Comparison of ENCODE assay signal across 18 cellular contexts in genomic region chr11:66969584-66970205, GRCh38. TPM values are rescaled to one million over a fixed set of nuclear protein-coding genes. Genes with fewer than 3 reads are reported as not detected.
DNase-seq lines count a peak whose midpoint lies in the region; ATAC-seq, FAIRE-seq and TF ChIP-seq lines count a peak whose summit lies in the region.
"Had no signal": no experiment of that assay in that cellular context is flagged by ENCODE, and none has a peak within 500 bp of the region (broad histone marks: within the 10 kb centered on the region; RNA-seq: fewer than 3 reads in every experiment).

No MANE protein-coding gene starts in this region.

- intact Hi-C loops in K562 (cut with micrococcal nuclease) (no loop called here), tibial artery (cut with DNase I; ENCODE audit: low total_unique reads) (no loop called here)

- no peak overlapping the region for H3K27ac Mint-ChIP-seq in endothelial cell (ENCODE audit: unreplicated experiment)
- H3K27ac Mint-ChIP-seq: nephron progenitor cell had no signal

- POLR2A ChIA-PET in K562 (lab: Yijun Ruan, JAX), result no interaction called here

- H3K9ac ChIP-seq in K562 (ENCODE audit: insufficient read depth in 1 of 2, low read depth in 2 of 2, low read length in 2 of 2), result no peak overlapping the region

- peaks cover 5% of the 10 kb centered on the region for H3K27me3 Mint-ChIP-seq in endothelial cell (ENCODE audit: unreplicated experiment)

- CTCF ChIA-PET in K562 (lab: Yijun Ruan, JAX; ENCODE audit: low intra/inter-chr PET ratio), result no interaction called here

- DNase-seq in HCEC 1CT (peak; percentile 63), K562 (ENCODE audit: extremely low read depth in 1 of 4, low spot score in 3 of 4) (no peak), hepatocyte (ENCODE audit: low spot score) (no peak), tibial artery (no peak), endothelial cell (ENCODE audit: low spot score) (no peak), GM13977 (ENCODE audit: low spot score) (no peak), OCI-M1 (lab: John Stamatoyannopoulos, UW) (no peak)
- DNase-seq: activated CD8-positive, alpha-beta memory T cell treated with anti-CD3 and anti-CD28 coated beads, Interleukin-2, amount 50 U/mL, for 48 hours; anterior cingulate cortex; Caco-2; foreskin melanocyte; kidney; NCI-H1105 treated with DMSO at 0.1 percent for 48 hours; NCI-H524 treated with DMSO at 0.1 percent for 48 hours; nephron progenitor cell; SHP77 treated with DMSO at 0.1 percent for 48 hours had no signal

- peaks cover 4% of the 10 kb centered on the region for H3K9me1 ChIP-seq in K562 (ENCODE audit: control insufficient read depth, insufficient read depth, low read length)

- no peaks in the 10 kb centered on the region for H3K36me3 ChIP-seq in K562 (ENCODE audit: control insufficient read depth, insufficient read depth, low read length)
- H3K36me3 ChIP-seq in hepatocyte (replicated peaks; ENCODE audit: insufficient read depth, low read depth), result no peaks in the 10 kb centered on the region
- H3K36me3 ChIP-seq in tibial artery, result no peaks in the 10 kb centered on the region

- no peak for TF ChIP-seq RAD21 in K562 (CRISPR knock-in tag; conservative IDR thresholded peaks at IDR 0.05 in 1 of 2, IDR thresholded peaks at IDR 0.05 in 1 of 2)

- in situ Hi-C loops in K562 (cut with MboI) (no loop called here), GM13977 (cut with MboI; ENCODE audit: low pct_unique_long_range_greater_than_20kb, low sequenced_read_pairs, unreplicated experiment) (no loop called here)

- no peaks in the 10 kb centered on the region for H3K36me3 Mint-ChIP-seq in endothelial cell (ENCODE audit: low read depth, unreplicated experiment)

- no peak overlapping the region for H3K4me2 ChIP-seq in K562 (ENCODE audit: insufficient read depth, low read length)
- H3K4me2 ChIP-seq in hepatocyte, result no peak overlapping the region

- H3K4me3 ChIP-seq in K562 (no peak overlapping the region), hepatocyte (no peak overlapping the region), tibial artery (no peak overlapping the region)

- H3K79me2 ChIP-seq in K562 (ENCODE audit: control insufficient read depth, insufficient read depth, low read length), result no peaks in the 10 kb centered on the region
- H3K79me2 ChIP-seq in hepatocyte, result no peaks in the 10 kb centered on the region

- no peaks in the 10 kb centered on the region for H3K27me3 ChIP-seq in K562 (ENCODE audit: control insufficient read depth in 2 of 2, insufficient read depth in 2 of 2, low read length in 2 of 2)
- H3K27me3 ChIP-seq in hepatocyte, result no peaks in the 10 kb centered on the region
- no peaks in the 10 kb centered on the region for H3K27me3 ChIP-seq in tibial artery

- TF ChIP-seq POLR2A in K562 (conservative IDR thresholded peaks at IDR 0.05), result no peak

- peaks cover 11% of the 10 kb centered on the region for H3K4me1 Mint-ChIP-seq in endothelial cell (ENCODE audit: unreplicated experiment)

- no peak for TF ChIP-seq CTCF in K562 (IDR thresholded peaks at IDR 0.05 in 2 of 3, conservative IDR thresholded peaks at IDR 0.05 in 1 of 3; ENCODE audit: insufficient read depth in 2 of 3, low read depth in 1 of 3, low read length in 3 of 3)
- TF ChIP-seq CTCF in hepatocyte (IDR thresholded peaks at IDR 0.05; ENCODE audit: poor library complexity), result no peak
- TF ChIP-seq CTCF in tibial artery (IDR thresholded peaks at IDR 0.05), result no peak
- TF ChIP-seq CTCF in endothelial cell (IDR thresholded peaks at IDR 0.05; ENCODE audit: unreplicated experiment), result no peak
- TF ChIP-seq CTCF in GM13977 (IDR thresholded peaks at IDR 0.05; ENCODE audit: extremely low read depth, insufficient read depth, missing control alignments), result no peak

- H3K9me2 ChIP-seq in hepatocyte (replicated peaks; ENCODE audit: insufficient read depth), result no peaks in the 10 kb centered on the region

- no peak overlapping the region for H2AFZ ChIP-seq in K562 (ENCODE audit: low read depth, low read length)
- no peak overlapping the region for H2AFZ ChIP-seq in hepatocyte

- no peak for TF ChIP-seq EP300 in K562 (IDR thresholded peaks at IDR 0.05; ENCODE audit: low read length)

- H3K27ac ChIP-seq in K562 (ENCODE audit: extremely low read depth, low read depth, low read length) (no peak overlapping the region), hepatocyte (peak overlapping the region; percentile 95), tibial artery (peak overlapping the region; percentile 86 to 91)
- H3K27ac ChIP-seq: VCaP had no signal

- WGBS in K562 (ENCODE audit: insufficient coverage, low coverage, missing lambda C conversion rate), result 75% methylated on average over 6 of the region's 6 CpGs
- WGBS in hepatocyte (ENCODE audit: low lambda C conversion rate, missing lambda C conversion rate), result 52% methylated on average over 6 of the region's 6 CpGs

- H3K9me3 ChIP-seq in K562 (replicated peaks; ENCODE audit: control insufficient read depth, insufficient read depth, low read depth, low read length) (no peaks in the 10 kb centered on the region), hepatocyte (ENCODE audit: low read depth) (no peaks in the 10 kb centered on the region), tibial artery (no peaks in the 10 kb centered on the region)
- H3K9me3 ChIP-seq: Caco-2 had no signal

- H3K9me3 Mint-ChIP-seq in endothelial cell (ENCODE audit: unreplicated experiment), result no peaks in the 10 kb centered on the region

- H4K20me1 ChIP-seq in K562 (replicated peaks; ENCODE audit: control insufficient read depth, insufficient read depth, low read length) (no peaks in the 10 kb centered on the region), hepatocyte (ENCODE audit: insufficient read depth, poor library complexity, severe bottlenecking) (no peaks in the 10 kb centered on the region)

- FAIRE-seq in K562 (lab: Jason Lieb, UNC), result no peak
- FAIRE-seq: kidney had no signal

- BruUV-seq in K562 (replicated peaks; lab: Mats Ljungman, UMichigan), result no TSS peak

- no peak overlapping the region for H3K4me3 Mint-ChIP-seq in endothelial cell (ENCODE audit: unreplicated experiment)
- H3K4me3 Mint-ChIP-seq: nephron progenitor cell had no signal

- H3K4me1 ChIP-seq in K562 (replicated peaks in 1 of 2; ENCODE audit: control insufficient read depth in 2 of 2, insufficient read depth in 2 of 2, low read length in 2 of 2) (peaks cover 11 to 15% of the 10 kb centered on the region in 2 experiments; a peak in 3 of 5 replicates), hepatocyte (ENCODE audit: insufficient read depth) (peaks cover 36% of the 10 kb centered on the region), tibial artery (peaks cover 0 to 33% (median 26%) of the 10 kb centered on the region in 4 donors)

- ATAC-seq in K562, result no peak

RNA-seq across cellular contexts. Expression of gene C11orf86, which starts 5.4 kb away (rescaled TPM):
- total RNA-seq in K562 (2011; cell fraction: chromatin; rRNA removed; ENCODE audit: low replicate concordance), result not detected in 2 replicates
- not detected in 2 replicates for total RNA-seq in K562 (2011; cell fraction: nucleolus; rRNA removed)
- not detected in 2 replicates for total RNA-seq in K562 (2011; cell fraction: nucleoplasm; rRNA removed)
- total RNA-seq in K562 (2014; rRNA removed), result not detected in 2 replicates
- total RNA-seq in K562 (2014; rRNA removed; fragmentation: Illumina TruSeq; extraction: Trizol), result not detected in 2 replicates
- total RNA-seq in K562 (2015; rRNA removed; fragmentation: Illumina TruSeq; extraction: Trizol), result not detected in 2 replicates
- not detected in 2 replicates for total RNA-seq in K562 (2021)
- not detected in 2 replicates for polyA plus RNA-seq in K562 (2011; rRNA removed)
- polyA plus RNA-seq in K562 (2011; cell fraction: cytosol; rRNA removed), result not detected in 2 replicates
- polyA plus RNA-seq in K562 (2011; cell fraction: nucleus; rRNA removed), result not detected in 2 replicates
- not detected in 2 replicates for polyA plus RNA-seq in K562 (2012)
- not detected in 2 replicates for polyA plus RNA-seq in K562 (2014; fragmentation: Illumina TruSeq; extraction: Trizol)
- polyA plus RNA-seq in K562 (2014; fragmentation: Nextera tagmentation; extraction: Ambion mirVana), result not detected
- polyA plus RNA-seq in K562 (2014; rRNA removed), result not detected in 2 replicates
- not detected in 2 replicates for polyA minus RNA-seq in K562 (2011; rRNA and poly(A)+ RNA removed)
- 1.1 TPM in 1 of 2 replicates, not detected in the other for polyA minus RNA-seq in K562 (2011; cell fraction: cytosol; rRNA and poly(A)+ RNA removed)
- polyA minus RNA-seq in K562 (2011; cell fraction: nucleus; rRNA and poly(A)+ RNA removed), result not detected in 2 replicates
- 1.5 and 3.4 TPM in 2 replicates for total RNA-seq in hepatocyte
- 0.34 and 2.6 TPM in 2 replicates for polyA plus RNA-seq in hepatocyte
- total RNA-seq in endothelial cell (ENCODE audit: unreplicated experiment), result not detected
- total RNA-seq: Caco-2, HT1080, kidney had no signal

RNA-seq across cellular contexts. Expression of gene PC, which starts 11.5 kb away (rescaled TPM):
- 53.4 and 88.6 TPM in 2 replicates for total RNA-seq in K562 (2011; cell fraction: chromatin; rRNA removed; ENCODE audit: low replicate concordance)
- 47.2 and 61.2 TPM in 2 replicates for total RNA-seq in K562 (2011; cell fraction: nucleolus; rRNA removed)
- 25.8 and 29.3 TPM in 2 replicates for total RNA-seq in K562 (2011; cell fraction: nucleoplasm; rRNA removed)
- total RNA-seq in K562 (2014; rRNA removed) (11.1 and 22.7 TPM in 2 replicates), K562 (2014; rRNA removed; fragmentation: Illumina TruSeq; extraction: Trizol) (4.4 and 8.4 TPM in 2 replicates), K562 (2015; rRNA removed; fragmentation: Illumina TruSeq; extraction: Trizol) (8.7 and 9.9 TPM in 2 replicates), K562 (2021) (38.0 and 38.4 TPM in 2 replicates), hepatocyte (39.7 and 47.4 TPM in 2 replicates), endothelial cell (ENCODE audit: unreplicated experiment) (5.8 TPM)
- polyA plus RNA-seq in K562 (2011; rRNA removed) (6.1 and 11.2 TPM in 2 replicates), K562 (2014; fragmentation: Illumina TruSeq; extraction: Trizol) (13.7 and 20.7 TPM in 2 replicates), K562 (2014; fragmentation: Nextera tagmentation; extraction: Ambion mirVana) (under 1 TPM; 0.94 to 0.97 TPM), K562 (2014; rRNA removed) (10.4 and 26.1 TPM in 2 replicates), hepatocyte (57.9 and 78.1 TPM in 2 replicates)
- polyA plus RNA-seq in K562 (2011; cell fraction: cytosol; rRNA removed), result 5.8 and 9.3 TPM in 2 replicates
- polyA plus RNA-seq in K562 (2011; cell fraction: nucleus; rRNA removed), result 43.6 and 55.7 TPM in 2 replicates
- 21.3 and 21.6 TPM in 2 replicates for polyA plus RNA-seq in K562 (2012)
- polyA minus RNA-seq in K562 (2011; rRNA and poly(A)+ RNA removed), result 6.5 and 7.7 TPM in 2 replicates
- 10.8 and 16.8 TPM in 2 replicates for polyA minus RNA-seq in K562 (2011; cell fraction: cytosol; rRNA and poly(A)+ RNA removed)
- polyA minus RNA-seq in K562 (2011; cell fraction: nucleus; rRNA and poly(A)+ RNA removed), result 13.3 and 13.7 TPM in 2 replicates

RNA-seq across cellular contexts. Expression of gene SYT12, which starts 53.2 kb away (rescaled TPM):
- 0.14 and 0.32 TPM in 2 replicates for total RNA-seq in K562 (2011; cell fraction: chromatin; rRNA removed; ENCODE audit: low replicate concordance)
- 0.13 and 0.17 TPM in 2 replicates for total RNA-seq in K562 (2011; cell fraction: nucleolus; rRNA removed)
- total RNA-seq in K562 (2011; cell fraction: nucleoplasm; rRNA removed), result 0.15 TPM in 1 of 2 replicates, not detected in the other
- total RNA-seq in K562 (2014; rRNA removed) (not detected in 2 replicates), K562 (2014; rRNA removed; fragmentation: Illumina TruSeq; extraction: Trizol) (0.11 TPM in 1 of 2 replicates, not detected in the other), K562 (2015; rRNA removed; fragmentation: Illumina TruSeq; extraction: Trizol) (0.11 TPM in 1 of 2 replicates, not detected in the other), K562 (2021) (not detected in 2 replicates), hepatocyte (0.08 and 0.27 TPM in 2 replicates), endothelial cell (ENCODE audit: unreplicated experiment) (0.82 TPM)
- polyA plus RNA-seq in K562 (2011; rRNA removed) (0.01 and 0.03 TPM in 2 replicates), K562 (2014; fragmentation: Illumina TruSeq; extraction: Trizol) (0.03 TPM in 1 of 2 replicates, not detected in the other), K562 (2014; fragmentation: Nextera tagmentation; extraction: Ambion mirVana) (not detected), K562 (2014; rRNA removed) (0.03 and 0.07 TPM in 2 replicates), hepatocyte (0.50 and 1.8 TPM in 2 replicates)
- polyA plus RNA-seq in K562 (2011; cell fraction: cytosol; rRNA removed), result 0.01 and 0.04 TPM in 2 replicates
- 0.04 and 0.13 TPM in 2 replicates for polyA plus RNA-seq in K562 (2011; cell fraction: nucleus; rRNA removed)
- polyA plus RNA-seq in K562 (2012), result 0.08 and 0.21 TPM in 2 replicates
- polyA minus RNA-seq in K562 (2011; rRNA and poly(A)+ RNA removed), result 0.04 TPM in 1 of 2 replicates, not detected in the other
- not detected in 2 replicates for polyA minus RNA-seq in K562 (2011; cell fraction: cytosol; rRNA and poly(A)+ RNA removed)
- polyA minus RNA-seq in K562 (2011; cell fraction: nucleus; rRNA and poly(A)+ RNA removed), result 0.13 and 0.22 TPM in 2 replicates
